12 cellular contexts compared by ENCODE assay signal in the genomic region with DNA sequence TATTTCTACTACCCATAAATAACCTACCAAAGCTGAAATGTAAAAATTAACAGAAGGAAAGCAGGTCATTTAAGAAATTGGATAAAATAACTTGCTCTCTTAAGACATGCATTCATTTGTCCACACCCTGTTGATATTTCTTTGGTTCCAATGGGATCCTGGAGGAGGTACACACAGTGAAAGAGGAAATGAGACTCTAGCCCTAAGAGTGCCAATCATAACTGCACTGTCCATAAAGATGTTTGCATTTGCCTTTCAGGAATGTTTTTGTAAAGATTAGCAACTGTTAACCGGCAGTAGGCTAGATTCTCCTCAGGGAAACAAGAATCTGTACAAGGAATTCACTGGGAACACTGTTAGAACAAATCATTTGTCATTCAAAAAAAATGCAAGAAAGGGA.
"Had no signal": no experiment of that assay in that cellular context is flagged by ENCODE, and none has a peak within 500 bp of the region (broad histone marks: within the 10 kb centered on the region; RNA-seq: fewer than 3 reads in every experiment).

No MANE protein-coding gene starts in this region.

- H3K4me1 ChIP-seq: colonic mucosa, lower lobe of right lung, spleen had no signal

- H3K27ac ChIP-seq: colonic mucosa, lower lobe of right lung, right atrium auricular region, spleen had no signal

- ATAC-seq: lower lobe of right lung had no signal

- DNase-seq: activated CD4-positive, alpha-beta T cell treated with anti-CD3 and anti-CD28 coated beads, Interleukin-2, amount 10 ng/mL, durations not matched to agents 24 days and 14 days; activated CD8-positive, alpha-beta memory T cell treated with anti-CD3 and anti-CD28 coated beads for 24 hours; activated naive CD4-positive, alpha-beta T cell treated with anti-CD3 and anti-CD28 coated beads, Interleukin-2, amount 50 U/mL, for 16 hours; colonic mucosa; hippocampal formation; lower lobe of right lung; spleen; stimulated activated CD4-positive, alpha-beta T cell treated with anti-CD3 and anti-CD28 coated beads, Interleukin-1b, Interleukin-23, amount 100 ng/mL, for 48 hours; stimulated activated naive CD4-positive, alpha-beta T cell; T-helper 9 cell; trophoblast cell had no signal

- H3K27me3 ChIP-seq: colonic mucosa, right atrium auricular region, spleen had no signal

- H3K36me3 ChIP-seq: colonic mucosa, lower lobe of right lung, right atrium auricular region, spleen had no signal

- H3K4me3 ChIP-seq: colonic mucosa, lower lobe of right lung, right atrium auricular region, spleen had no signal

- H3K9me3 ChIP-seq: colonic mucosa, lower lobe of right lung, right atrium auricular region had no signal
